In genomic region chr4:77163636-77164035, GRCh38 we compare ENCODE assay signal across 1 cellular context.
TF ChIP-seq lines count a peak whose summit lies in the region.

No MANE protein-coding gene starts in this region.

TF ChIP-seq in neural cell, 6 proteins besides CTCF, POLR2A, EP300 and RAD21 (continued from another document):
- no peak for TF ChIP-seq REST (IDR thresholded peaks at IDR 0.05; ENCODE audit: borderline replicate concordance)
TF ChIP-seq in neural cell: peak in this region for 0.
